Comparison of ENCODE assay signal across 37 cellular contexts in genomic region chr2:213091765-213092164, GRCh38.
"Had no signal": no experiment of that assay in that cellular context is flagged by ENCODE, and none has a peak within 500 bp of the region (broad histone marks: within the 10 kb centered on the region; RNA-seq: fewer than 3 reads in every experiment).

No MANE protein-coding gene starts in this region.

- H3K27ac Mint-ChIP-seq: activated CD4-positive, alpha-beta T cell treated with anti-CD3 and anti-CD28 coated beads for 36 hours; activated CD4-positive, alpha-beta T cell treated with anti-CD3 and anti-CD28 coated beads, Interleukin-2, amount 10 ng/mL, durations not matched to agents 7 days and 5 days; activated CD8-positive, alpha-beta T cell treated with anti-CD3 and anti-CD28 coated beads for 36 hours; activated naive CD4-positive, alpha-beta T cell treated with anti-CD3 and anti-CD28 coated beads for 36 hours; activated naive CD4-positive, alpha-beta T cell treated with anti-CD3 and anti-CD28 coated beads, Interleukin-2, amount 50 U/mL, for 72 hours; activated naive CD8-positive, alpha-beta T cell treated with anti-CD3 and anti-CD28 coated beads for 36 hours; activated T-helper 1 cell treated with anti-CD3 and anti-CD28 coated beads, Interleukin-12 subunit alpha, Interleukin-12 subunit beta, Interleukin-2, Interleukin-4 antibody, amounts not matched to agents 30 ng/mL and 10 ng/mL and 1 ng/mL, durations not matched to agents 14 hours and 24 hours and 36 hours; activated T-helper 17 cell treated with anti-CD3 and anti-CD28 coated beads, Interleukin-2, amount 50 U/mL, for 72 hours; T-helper 1 cell treated with Interleukin-12 subunit alpha and Interleukin-12 subunit beta and Interleukin-4 antibody, amounts not matched to agents 30 μg/mL and 1 μg/mL, for 36 hours; T-helper 2 cell treated with Interferon-gamma antibody and Interleukin-4, amounts not matched to agents 5 μg/mL and 100 μg/mL, for 36 hours had no signal

- H3K9me3 Mint-ChIP-seq: activated CD4-positive, alpha-beta T cell treated with anti-CD3 and anti-CD28 coated beads, Interleukin-2, amount 10 ng/mL, durations not matched to agents 7 days and 5 days; activated CD8-positive, alpha-beta T cell treated with anti-CD3 and anti-CD28 coated beads for 36 hours; activated naive CD4-positive, alpha-beta T cell treated with anti-CD3 and anti-CD28 coated beads for 36 hours; activated naive CD4-positive, alpha-beta T cell treated with anti-CD3 and anti-CD28 coated beads, Interleukin-2, amount 50 U/mL, for 72 hours; activated naive CD8-positive, alpha-beta T cell treated with anti-CD3 and anti-CD28 coated beads for 36 hours; activated T-cell treated with anti-CD3 and anti-CD28 coated beads, Interleukin-2, amount 50 U/mL, for 4 hours; activated T-helper 1 cell treated with anti-CD3 and anti-CD28 coated beads, Interleukin-12 subunit alpha, Interleukin-12 subunit beta, Interleukin-2, Interleukin-4 antibody, amounts not matched to agents 30 ng/mL and 10 ng/mL and 1 ng/mL, durations not matched to agents 14 hours and 24 hours and 36 hours; activated T-helper 17 cell treated with anti-CD3 and anti-CD28 coated beads, Interleukin-2, amount 50 U/mL, for 72 hours; T-helper 1 cell treated with Interleukin-12 subunit alpha and Interleukin-12 subunit beta and Interleukin-4 antibody, amounts not matched to agents 30 μg/mL and 1 μg/mL, for 36 hours; T-helper 2 cell treated with Interferon-gamma antibody and Interleukin-4, amounts not matched to agents 5 μg/mL and 100 μg/mL, for 36 hours had no signal

- FAIRE-seq: astrocyte, TTC549 had no signal

- H3K9me3 ChIP-seq: body of pancreas, breast epithelium had no signal

- H3K4me1 ChIP-seq: body of pancreas, breast epithelium had no signal

- H3K27me3 ChIP-seq: adrenal gland, body of pancreas, brain microvascular endothelial cell, breast epithelium had no signal

- H3K4me3 ChIP-seq: adrenal gland, body of pancreas, breast epithelium had no signal

- DNase-seq: activated CD4-positive, alpha-beta T cell treated with anti-CD3 and anti-CD28 coated beads for 1 hour; activated CD4-positive, alpha-beta T cell treated with anti-CD3 and anti-CD28 coated beads for 36 hours; activated CD4-positive, alpha-beta T cell treated with anti-CD3 and anti-CD28 coated beads for 48 hours; activated CD4-positive, alpha-beta T cell treated with anti-CD3 and anti-CD28 coated beads, Interleukin-2, amount 10 ng/mL, durations not matched to agents 7 days and 5 days; activated CD4-positive, alpha-beta T cell treated with anti-CD3 and anti-CD28 coated beads, Interleukin-2, amount 50 U/mL, for 48 hours; activated CD4-positive, CD25-positive, alpha-beta regulatory T cell; activated CD8-positive, alpha-beta memory T cell treated with anti-CD3 and anti-CD28 coated beads, Interleukin-2, amount 50 U/mL, for 4 hours; activated CD8-positive, alpha-beta T cell treated with anti-CD3 and anti-CD28 coated beads for 36 hours; activated effector memory CD4-positive, alpha-beta T cell treated with anti-CD3 and anti-CD28 coated beads, Interleukin-2, amount 50 U/mL, for 16 hours; activated gamma-delta T cell treated with Interleukin-2 at 50 U/mL for 16 hours; activated naive CD4-positive, alpha-beta T cell; activated naive CD4-positive, alpha-beta T cell treated with anti-CD3 and anti-CD28 coated beads for 36 hours; activated naive CD4-positive, alpha-beta T cell treated with anti-CD3 and anti-CD28 coated beads, Interleukin-2, amount 50 U/mL, for 16 hours; activated naive CD8-positive, alpha-beta T cell treated with anti-CD3 and anti-CD28 coated beads for 36 hours; activated T-cell treated with anti-CD3 and anti-CD28 coated beads for 4 hours; activated T-cell treated with anti-CD3 and anti-CD28 coated beads, Interleukin-2, amount 50 U/mL, for 1 hour; activated T-cell treated with anti-CD3 and anti-CD28 coated beads, Interleukin-2, amount 50 U/mL, for 4 hours; activated T-cell treated with anti-CD3 and anti-CD28 coated beads, Interleukin-2, amount 50 U/mL, for 72 hours; adrenal gland; amniotic stem cell; aorta; body of pancreas; brain microvascular endothelial cell; central memory CD4-positive, alpha-beta T cell; T-helper 1 cell; T-helper 2 cell; T-helper 9 cell had no signal

- H3K36me3 ChIP-seq: adrenal gland, brain microvascular endothelial cell, breast epithelium had no signal

- H3K36me3 Mint-ChIP-seq: activated naive CD4-positive, alpha-beta T cell treated with anti-CD3 and anti-CD28 coated beads, Interleukin-2, amount 50 U/mL, for 72 hours had no signal

- H3K27ac ChIP-seq: adrenal gland, body of pancreas, brain microvascular endothelial cell, breast epithelium, VCaP had no signal

- H3K4me3 Mint-ChIP-seq: activated CD4-positive, alpha-beta T cell treated with anti-CD3 and anti-CD28 coated beads for 36 hours; activated CD4-positive, alpha-beta T cell treated with anti-CD3 and anti-CD28 coated beads, Interleukin-2, amount 10 ng/mL, durations not matched to agents 7 days and 5 days; activated CD8-positive, alpha-beta T cell treated with anti-CD3 and anti-CD28 coated beads for 36 hours; activated naive CD4-positive, alpha-beta T cell treated with anti-CD3 and anti-CD28 coated beads for 36 hours; activated naive CD8-positive, alpha-beta T cell treated with anti-CD3 and anti-CD28 coated beads for 36 hours; activated T-cell treated with anti-CD3 and anti-CD28 coated beads, Interleukin-2, amount 50 U/mL, for 4 hours; activated T-cell treated with anti-CD3 and anti-CD28 coated beads, Interleukin-2, amount 50 U/mL, for 72 hours; activated T-helper 1 cell treated with anti-CD3 and anti-CD28 coated beads, Interleukin-12 subunit alpha, Interleukin-12 subunit beta, Interleukin-2, Interleukin-4 antibody, amounts not matched to agents 30 ng/mL and 10 ng/mL and 1 ng/mL, durations not matched to agents 14 hours and 24 hours and 36 hours; activated T-helper 17 cell treated with anti-CD3 and anti-CD28 coated beads, Interleukin-2, amount 50 U/mL, for 72 hours; T-helper 1 cell treated with Interleukin-12 subunit alpha and Interleukin-12 subunit beta and Interleukin-4 antibody, amounts not matched to agents 30 μg/mL and 1 μg/mL, for 36 hours; T-helper 2 cell treated with Interferon-gamma antibody and Interleukin-4, amounts not matched to agents 5 μg/mL and 100 μg/mL, for 36 hours had no signal

- H3K27me3 Mint-ChIP-seq: activated CD4-positive, alpha-beta T cell treated with anti-CD3 and anti-CD28 coated beads for 36 hours; activated CD4-positive, alpha-beta T cell treated with anti-CD3 and anti-CD28 coated beads, Interleukin-2, amount 10 ng/mL, durations not matched to agents 7 days and 5 days; activated CD8-positive, alpha-beta T cell treated with anti-CD3 and anti-CD28 coated beads for 36 hours; activated naive CD8-positive, alpha-beta T cell treated with anti-CD3 and anti-CD28 coated beads for 36 hours; activated T-helper 17 cell treated with anti-CD3 and anti-CD28 coated beads, Interleukin-2, amount 50 U/mL, for 72 hours had no signal

- ATAC-seq: activated CD4-positive, alpha-beta T cell treated with anti-CD3 and anti-CD28 coated beads for 36 hours; activated CD4-positive, CD25-positive, alpha-beta regulatory T cell treated with anti-CD3 and anti-CD28 coated beads, Interleukin-2, amount 50 U/mL, for 24 hours; activated CD8-positive, alpha-beta T cell treated with anti-CD3 and anti-CD28 coated beads for 36 hours; activated naive CD4-positive, alpha-beta T cell treated with anti-CD3 and anti-CD28 coated beads, Interleukin-2, amount 50 U/mL, for 72 hours; activated T-cell treated with anti-CD3 and anti-CD28 coated beads, Interleukin-2, amount 50 U/mL, for 4 hours; activated T-cell treated with anti-CD3 and anti-CD28 coated beads, Interleukin-2, amount 50 U/mL, for 72 hours; activated T-helper 17 cell treated with anti-CD3 and anti-CD28 coated beads, Interleukin-2, amount 50 U/mL, for 72 hours; body of pancreas had no signal

- H3K4me1 Mint-ChIP-seq: activated CD4-positive, alpha-beta T cell treated with anti-CD3 and anti-CD28 coated beads, Interleukin-2, amount 10 ng/mL, durations not matched to agents 7 days and 5 days; activated T-helper 17 cell treated with anti-CD3 and anti-CD28 coated beads, Interleukin-2, amount 50 U/mL, for 72 hours had no signal
